In the genomic region with DNA sequence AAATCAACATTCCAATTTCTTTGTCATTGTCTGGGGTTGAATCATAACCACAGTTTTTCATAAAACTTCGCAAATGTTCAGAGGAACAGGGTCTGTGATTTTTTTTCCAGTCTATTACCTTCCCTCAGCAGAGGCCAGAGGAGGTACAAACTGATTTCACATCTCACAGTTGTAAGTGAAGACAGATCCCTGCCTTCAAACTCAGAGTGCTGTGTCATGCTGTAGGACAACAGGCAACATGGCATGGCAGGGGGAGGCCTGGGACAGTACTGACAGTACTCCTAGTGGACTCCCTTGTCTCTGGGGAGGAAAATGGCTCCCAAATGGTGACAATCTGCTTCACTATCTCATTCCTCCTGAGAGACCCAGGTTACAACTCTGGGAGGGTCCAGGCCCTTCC, we compare ENCODE assay signal across 20 cellular contexts.
DNase-seq lines count a peak whose midpoint lies in the region; FAIRE-seq and TF ChIP-seq lines count a peak whose summit lies in the region.
"Had no signal": no experiment of that assay in that cellular context is flagged by ENCODE, and none has a peak within 500 bp of the region (broad histone marks: within the 10 kb centered on the region; RNA-seq: fewer than 3 reads in every experiment).

No MANE protein-coding gene starts in this region.

- WGBS in H1 (ENCODE audit: extremely low coverage in 1 of 2, insufficient coverage in 1 of 2, insufficient read length in 1 of 2, insufficient replicate concordance in 2 of 2, low coverage in 1 of 2, low lambda C conversion rate in 2 of 2, missing lambda C conversion rate in 1 of 2), 2 experiments = 100% methylated on average over 1 of the region's 1 CpG; no CpG with 5 or more reads in 1 of the 2 experiments

- TF ChIP-seq RAD21 in H1 (IDR thresholded peaks at IDR 0.05 in 1 of 2, conservative IDR thresholded peaks at IDR 0.05 in 1 of 2; ENCODE audit: low read depth in 2 of 2, low read length in 2 of 2) = no peak

- H3K4me3 Mint-ChIP-seq in osteocyte (ENCODE audit: unreplicated experiment) (no peak overlapping the region), Calu3 (ENCODE audit: low read depth, unreplicated experiment) (no peak overlapping the region)
- H3K4me3 Mint-ChIP-seq: memory B cell, neural crest cell had no signal

- H4K91ac ChIP-seq in H1 (replicated peaks; ENCODE audit: insufficient read length, low read length) = no peak overlapping the region

- H3K4ac ChIP-seq in H1 (replicated peaks; ENCODE audit: insufficient read length, low read depth, low read length) = no peak overlapping the region

- H3K56ac ChIP-seq in H1 (replicated peaks; ENCODE audit: insufficient read length, low read depth, low read length) = no peak overlapping the region

- no peak overlapping the region for H3K4me2 ChIP-seq in H1 (ENCODE audit: insufficient read depth in 1 of 2, low read depth in 2 of 2, low read length in 2 of 2)
- H3K4me2 ChIP-seq: BLaER1 treated with 17β-estradiol and CSF1 and Interleukin-3, amounts not matched to agents 10 nM and 100 nM had no signal

- no peaks in the 10 kb centered on the region; a peak in 1 of 7 replicates for H3K27me3 ChIP-seq in H1 (replicated peaks in 1 of 4; ENCODE audit: control insufficient read depth in 3 of 4, extremely low read depth in 1 of 4, insufficient read depth in 3 of 4, low read length in 3 of 4)
- H3K27me3 ChIP-seq: BLaER1 treated with 17β-estradiol and CSF1 and Interleukin-3, amounts not matched to agents 10 nM and 100 nM; body of pancreas; transverse colon had no signal

- no peak overlapping the region for H2BK120ac ChIP-seq in H1 (replicated peaks; ENCODE audit: low read depth, low read length)

- TF ChIP-seq CTCF in H1 (IDR thresholded peaks at IDR 0.05; ENCODE audit: control extremely low read depth in 1 of 3, insufficient read depth in 1 of 3, low read depth in 1 of 3, low read length in 3 of 3) = no peak
- TF ChIP-seq CTCF in osteocyte (IDR thresholded peaks at IDR 0.05) = no peak
- no peak for TF ChIP-seq CTCF in Calu3 (IDR thresholded peaks at IDR 0.05; ENCODE audit: unreplicated experiment)

- intact Hi-C loops in Calu3 (cut with micrococcal nuclease; ENCODE audit: unreplicated experiment) = no loop called here

- H3K27ac Mint-ChIP-seq in osteocyte (ENCODE audit: unreplicated experiment) = no peak overlapping the region
- H3K27ac Mint-ChIP-seq in Calu3 (ENCODE audit: unreplicated experiment) = no peak overlapping the region
- H3K27ac Mint-ChIP-seq: memory B cell had no signal

- H3K36me3 Mint-ChIP-seq in osteocyte (ENCODE audit: unreplicated experiment) = no peaks in the 10 kb centered on the region
- no peaks in the 10 kb centered on the region for H3K36me3 Mint-ChIP-seq in Calu3 (ENCODE audit: insufficient read depth, unreplicated experiment)
- H3K36me3 Mint-ChIP-seq: memory B cell had no signal

- peaks cover 7% of the 10 kb centered on the region for H3K27me3 Mint-ChIP-seq in osteocyte (ENCODE audit: unreplicated experiment)
- H3K27me3 Mint-ChIP-seq in Calu3 (ENCODE audit: unreplicated experiment) = peaks cover 50% of the 10 kb centered on the region
- H3K27me3 Mint-ChIP-seq: memory B cell had no signal

- 0 out of 2 replicates have a peak overlapping the region, but pooled peaks have one; percentile 70 for H2AFZ ChIP-seq in H1 (ENCODE audit: low read length)

- H4K20me1 ChIP-seq in H1 (replicated peaks in 1 of 2; ENCODE audit: control insufficient read depth in 1 of 2, insufficient read depth in 2 of 2, low read length in 2 of 2) = no peaks in the 10 kb centered on the region
- H4K20me1 ChIP-seq: BLaER1 treated with 17β-estradiol and CSF1 and Interleukin-3, amounts not matched to agents 10 nM and 100 nM had no signal

- CTCF ChIA-PET in H1 (lab: Charles Lee; ENCODE audit: partially characterized antibody) (interaction anchor here (0.6 to 1.4 kb wide), 2 partner anchors 10 to 165 kb away, joined by 3 to 5 read pairs; no protein-coding TSS in a partner anchor), Calu3 (lab: Charles Lee) (no interaction called here)

- H3K36me3 ChIP-seq in H1 (ENCODE audit: control insufficient read depth in 2 of 4, insufficient read depth in 4 of 4, low read length in 3 of 4) = no peaks in the 10 kb centered on the region
- H3K36me3 ChIP-seq: BLaER1 treated with 17β-estradiol and CSF1 and Interleukin-3, amounts not matched to agents 10 nM and 100 nM; transverse colon had no signal

- H3K18ac ChIP-seq in H1 (ENCODE audit: extremely low read depth, low read length) = no peak overlapping the region

- no peaks in the 10 kb centered on the region for H3K9me3 Mint-ChIP-seq in osteocyte (ENCODE audit: unreplicated experiment)
- H3K9me3 Mint-ChIP-seq in Calu3 (ENCODE audit: low read depth, unreplicated experiment) = no peaks in the 10 kb centered on the region
- H3K9me3 Mint-ChIP-seq: memory B cell had no signal

- H3K4me1 ChIP-seq in H1 (replicated peaks in 1 of 4; ENCODE audit: control insufficient read depth in 3 of 4, insufficient read depth in 4 of 4, low read length in 3 of 4) = peaks cover 0 to 3% (median 1%) of the 10 kb centered on the region in 4 experiments; a peak in 1 of 7 replicates
- H3K4me1 ChIP-seq: BLaER1 treated with 17β-estradiol and CSF1 and Interleukin-3, amounts not matched to agents 10 nM and 100 nM; body of pancreas; transverse colon had no signal

- H2BK5ac ChIP-seq in H1 (ENCODE audit: low read depth, low read length) = no peak overlapping the region

- no peak for TF ChIP-seq EP300 in H1 (IDR thresholded peaks at IDR 0.05; ENCODE audit: borderline replicate concordance in 1 of 2, low read depth in 2 of 2, low read length in 2 of 2)

- no peak overlapping the region for H4K5ac ChIP-seq in H1 (ENCODE audit: insufficient read length, low read depth, low read length)

- H3K9me3 ChIP-seq in H1 (ENCODE audit: insufficient read depth in 2 of 2, low read depth in 1 of 2, low read length in 1 of 2) = no peaks in the 10 kb centered on the region
- H3K9me3 ChIP-seq: BLaER1 treated with 17β-estradiol and CSF1 and Interleukin-3, amounts not matched to agents 10 nM and 100 nM; body of pancreas; transverse colon had no signal

- H2BK12ac ChIP-seq in H1 (ENCODE audit: low read depth, low read length) = peak overlapping the region; percentile 82

- DNase-seq in Daoy (ENCODE audit: low read depth) = peak; percentile 37
- peak; percentile 92 for DNase-seq in M059J (ENCODE audit: low read depth)
- DNase-seq in H1 (ENCODE audit: low read depth in 1 of 2, low spot score in 2 of 2) = no peak
- DNase-seq in osteocyte (ENCODE audit: extremely low spot score, unreplicated experiment) = peak; percentile 76
- DNase-seq in cerebellum (ENCODE audit: low spot score) = no peak
- DNase-seq in T-helper 1 cell = no peak
- no peak for DNase-seq in Calu3
- no peak for DNase-seq in inferior parietal cortex (ENCODE audit: extremely low spot score)
- DNase-seq: activated effector memory CD4-positive, alpha-beta T cell treated with anti-CD3 and anti-CD28 coated beads, Interleukin-2, amount 50 U/mL, for 16 hours; body of pancreas; DMS79 treated with DMSO at 0.1 percent for 48 hours; NCI-H1694 treated with DMSO at 0.1 percent for 48 hours; NCI-H510A treated with DMSO at 0.1 percent for 48 hours; OCI-M1; SW 1271; transverse colon had no signal

- H3K4me1 Mint-ChIP-seq in osteocyte (ENCODE audit: unreplicated experiment) = no peaks in the 10 kb centered on the region
- H3K4me1 Mint-ChIP-seq in Calu3 (ENCODE audit: low read depth, unreplicated experiment) = no peaks in the 10 kb centered on the region
- H3K4me1 Mint-ChIP-seq: memory B cell had no signal

- no peak overlapping the region for H3K4me3 ChIP-seq in H1 (ENCODE audit: extremely low read depth in 1 of 4, insufficient read depth in 2 of 4, low read depth in 3 of 4, low read length in 4 of 4)
- H3K4me3 ChIP-seq: BLaER1 treated with 17β-estradiol and CSF1 and Interleukin-3, amounts not matched to agents 10 nM and 100 nM; body of pancreas; transverse colon had no signal

- no peak overlapping the region for H3K9ac ChIP-seq in H1 (replicated peaks in 1 of 4; ENCODE audit: extremely low read depth in 1 of 4, low read depth in 3 of 4, low read length in 3 of 4)
- H3K9ac ChIP-seq: BLaER1 treated with 17β-estradiol and CSF1 and Interleukin-3, amounts not matched to agents 10 nM and 100 nM had no signal

- FAIRE-seq in H1 (lab: Jason Lieb, UNC) = no peak
- FAIRE-seq: frontal cortex had no signal

- H3K27ac ChIP-seq in H1 (ENCODE audit: low read depth, low read length) = no peak overlapping the region
- H3K27ac ChIP-seq: BLaER1 treated with 17β-estradiol and CSF1 and Interleukin-3, amounts not matched to agents 10 nM and 100 nM; body of pancreas; transverse colon had no signal

- H4K8ac ChIP-seq in H1 (ENCODE audit: extremely low read depth, insufficient read depth, low read length) = no peak overlapping the region

- TF ChIP-seq POLR2A in H1 (IDR thresholded peaks at IDR 0.05; ENCODE audit: control extremely low read depth in 1 of 2, low read depth in 2 of 2, low read length in 2 of 2) = no peak

- no peak overlapping the region for H3K23ac ChIP-seq in H1 (ENCODE audit: insufficient read length)

- no peaks in the 10 kb centered on the region for H3K79me1 ChIP-seq in H1 (ENCODE audit: low read depth, low read length)

- no peak overlapping the region for H2BK20ac ChIP-seq in H1 (ENCODE audit: low read length)

- H2BK15ac ChIP-seq in H1 (ENCODE audit: low read length) = 0 out of 2 replicates have a peak overlapping the region, but pooled peaks have one; percentile 63

- H2AK5ac ChIP-seq in H1 (ENCODE audit: low read depth, low read length) = no peak overlapping the region

- no peak overlapping the region for H3K14ac ChIP-seq in H1 (ENCODE audit: insufficient read length)

- BruUV-seq in Calu3 (replicated peaks; lab: Mats Ljungman, UMichigan) = no TSS peak

- no peaks in the 10 kb centered on the region for H3K23me2 ChIP-seq in H1 (ENCODE audit: low read depth, low read length)

- POLR2A ChIA-PET in H1 (lab: Charles Lee; ENCODE audit: partially characterized antibody) = interaction anchor here (1.0 kb wide), 1 partner anchor 23 kb away, joined by 4 read pairs; no protein-coding TSS in a partner anchor

- no peaks in the 10 kb centered on the region for H3K79me2 ChIP-seq in H1 (ENCODE audit: control insufficient read depth in 1 of 2, insufficient read depth in 2 of 2, low read length in 2 of 2)

TF ChIP-seq in H1, 55 proteins besides CTCF, POLR2A, EP300 and RAD21 (continues in another document):
- TF ChIP-seq EGR1 (IDR thresholded peaks at IDR 0.05; ENCODE audit: borderline replicate concordance, low read depth, low read length) (no peak), PHF8 (conservative IDR thresholded peaks at IDR 0.05; ENCODE audit: low read depth, low read length) (no peak), TAF7 (optimal IDR thresholded peaks at IDR 0.05; ENCODE audit: borderline replicate concordance, low read depth, low read length) (no peak), SIRT6 (IDR thresholded peaks at IDR 0.05; ENCODE audit: low read length) (no peak), HDAC2 (IDR thresholded peaks at IDR 0.05; ENCODE audit: borderline replicate concordance in 1 of 2, low read depth in 2 of 2, low read length in 2 of 2) (no peak), ASH2L (IDR thresholded peaks at IDR 0.05; ENCODE audit: low read length) (no peak), CBX5 (IDR thresholded peaks at IDR 0.05; ENCODE audit: low read depth, low read length) (no peak), RXRA (IDR thresholded peaks at IDR 0.05; ENCODE audit: insufficient read depth, low read depth, low read length) (no peak)

Comparison
In these comparisons a context has a peak if more than half of its experiments do, and no peak if none do; other contexts are left out.
1. DNase-seq: peak in Daoy (single experiment), M059J (single experiment) and osteocyte (single experiment); none in H1 (0 of 2), cerebellum (single experiment), T-helper 1 cell (0 of 5), Calu3 (single experiment) and inferior parietal cortex (single experiment).